ENCODE assay signal across 28 cellular contexts in the genomic region with DNA sequence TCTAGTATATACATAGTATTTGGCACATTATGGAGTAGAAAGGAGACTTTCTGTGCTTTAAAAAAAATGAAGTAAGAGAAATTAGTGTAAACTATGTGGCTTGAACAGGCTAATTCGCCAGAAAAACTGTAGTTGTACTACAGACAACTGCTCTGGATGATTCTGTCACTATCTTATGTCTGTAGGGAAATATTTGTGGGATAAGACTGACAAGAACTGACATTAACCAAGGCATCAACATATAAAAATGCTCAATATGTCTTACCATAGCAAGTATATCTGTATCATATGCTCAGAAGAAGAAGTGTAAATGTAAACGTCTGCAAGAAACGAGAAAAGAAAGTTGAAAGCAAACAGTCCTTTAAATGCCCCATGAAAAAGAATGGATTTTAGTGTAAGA.
"Had no signal": no experiment of that assay in that cellular context is flagged by ENCODE, and none has a peak within 500 bp of the region (broad histone marks: within the 10 kb centered on the region; RNA-seq: fewer than 3 reads in every experiment).

No MANE protein-coding gene starts in this region.

- H3K36me3 ChIP-seq: stomach, suprapubic skin, thoracic aorta, thyroid gland, tibial artery, tibial nerve, transverse colon, upper lobe of left lung, upper lobe of right lung, uterus, vagina had no signal

- H3K36me3 Mint-ChIP-seq: stimulated activated effector memory CD8-positive, alpha-beta T cell treated with anti-CD3 and anti-CD28 coated beads, Interleukin-12 subunit alpha, Interleukin-12 subunit beta, amount 100 ng/mL, for 72 hours; stimulated activated memory B cell treated with anti-CD40 and anti-IgM and Interleukin-4, amounts not matched to agents 10 μg/mL and 1 μg/mL and 100 μg/mL, for 72 hours; stimulated activated naive B cell treated with anti-CD40 and anti-IgM and Interleukin-4, amounts not matched to agents 10 μg/mL and 1 μg/mL and 100 μg/mL, for 72 hours; type B pancreatic cell had no signal

- H3K9me3 ChIP-seq: stomach, testis, thoracic aorta, thyroid gland, tibial artery, tibial nerve, upper lobe of left lung, upper lobe of right lung, uterus, vagina had no signal

- H3K27ac Mint-ChIP-seq: stimulated activated effector memory CD8-positive, alpha-beta T cell treated with anti-CD3 and anti-CD28 coated beads, Interleukin-12 subunit alpha, Interleukin-12 subunit beta, amount 100 ng/mL, for 72 hours; stimulated activated memory B cell treated with anti-CD40 and anti-IgM and Interleukin-4, amounts not matched to agents 10 μg/mL and 1 μg/mL and 100 μg/mL, for 72 hours; stimulated activated naive B cell treated with anti-CD40 and anti-IgM and Interleukin-4, amounts not matched to agents 10 μg/mL and 1 μg/mL and 100 μg/mL, for 72 hours; stimulated activated naive CD8-positive, alpha-beta T cell treated with anti-CD3 and anti-CD28 coated beads, Interleukin-15, amount 100 ng/mL, for 72 hours; stimulated activated naive CD8-positive, alpha-beta T cell treated with anti-CD3 and anti-CD28 coated beads, Interleukin-15, Interleukin-2, amounts not matched to agents 100 ng/mL and 50 ng/mL, for 24 hours; type B pancreatic cell had no signal

- H3K4me1 Mint-ChIP-seq: stimulated activated effector memory CD8-positive, alpha-beta T cell treated with anti-CD3 and anti-CD28 coated beads, Interleukin-12 subunit alpha, Interleukin-12 subunit beta, amount 100 ng/mL, for 72 hours; stimulated activated memory B cell treated with anti-CD40 and anti-IgM and Interleukin-4, amounts not matched to agents 10 μg/mL and 1 μg/mL and 100 μg/mL, for 72 hours; stimulated activated naive B cell treated with anti-CD40 and anti-IgM and Interleukin-4, amounts not matched to agents 10 μg/mL and 1 μg/mL and 100 μg/mL, for 72 hours; stimulated activated naive CD8-positive, alpha-beta T cell treated with anti-CD3 and anti-CD28 coated beads, Interleukin-15, amount 100 ng/mL, for 72 hours had no signal

- H3K27ac ChIP-seq: stomach, suprapubic skin, testis, thoracic aorta, thyroid gland, tibial artery, tibial nerve, transverse colon, upper lobe of left lung, upper lobe of right lung, uterus, vagina had no signal

- DNase-seq: stimulated activated CD4-positive, alpha-beta T cell treated with anti-CD3 and anti-CD28 coated beads, Interleukin-2, amount 100 ng/mL, for 48 hours; stimulated activated CD4-positive, alpha-beta T cell treated with anti-CD3 and anti-CD28 coated beads, Interleukin-4, amount 100 ng/mL, for 1 hour; stimulated activated CD4-positive, alpha-beta T cell treated with anti-CD3 and anti-CD28 coated beads, Interleukin-4, amount 100 ng/mL, for 24 hours; stimulated activated CD4-positive, alpha-beta T cell treated with anti-CD3 and anti-CD28 coated beads, Interleukin-4, amount 100 ng/mL, for 4 hours; stimulated activated CD8-positive, alpha-beta memory T cell treated with anti-CD3 and anti-CD28 coated beads, Interleukin-4, amount 100 ng/mL, for 48 hours; stimulated activated naive B cell treated with anti-CD40 and anti-IgM and Interleukin-4, amounts not matched to agents 10 μg/mL and 1 μg/mL and 100 μg/mL, for 72 hours; stimulated activated naive CD4-positive, alpha-beta T cell; stimulated activated naive CD4-positive, alpha-beta T cell treated with Interleukin-2 at 50 U/mL for 16 hours; stimulated activated naive CD8-positive, alpha-beta T cell treated with anti-CD3 and anti-CD28 coated beads, Interleukin-15, amount 100 ng/mL, for 72 hours; stimulated activated naive CD8-positive, alpha-beta T cell treated with anti-CD3 and anti-CD28 coated beads, Interleukin-15, Interleukin-2, amounts not matched to agents 100 U/mL and 50 U/mL, for 24 hours; stomach; substantia nigra; testis; thyroid gland; tibial artery; transverse colon; trophoblast cell; upper lobe of left lung; upper lobe of right lung; uterus had no signal

- H3K27me3 Mint-ChIP-seq: stimulated activated memory B cell treated with anti-CD40 and anti-IgM and Interleukin-4, amounts not matched to agents 10 μg/mL and 1 μg/mL and 100 μg/mL, for 72 hours; stimulated activated naive B cell treated with anti-CD40 and anti-IgM and Interleukin-4, amounts not matched to agents 10 μg/mL and 1 μg/mL and 100 μg/mL, for 72 hours; stimulated activated naive CD8-positive, alpha-beta T cell treated with anti-CD3 and anti-CD28 coated beads, Interleukin-15, amount 100 ng/mL, for 72 hours; stimulated activated naive CD8-positive, alpha-beta T cell treated with anti-CD3 and anti-CD28 coated beads, Interleukin-15, Interleukin-2, amounts not matched to agents 100 ng/mL and 50 ng/mL, for 24 hours; type B pancreatic cell had no signal

- H3K27me3 ChIP-seq: stomach, suprapubic skin, testis, thyroid gland, tibial artery, tibial nerve, transverse colon, upper lobe of left lung, upper lobe of right lung, uterus, vagina had no signal

- H3K4me3 Mint-ChIP-seq: stimulated activated effector memory CD8-positive, alpha-beta T cell treated with anti-CD3 and anti-CD28 coated beads, Interleukin-12 subunit alpha, Interleukin-12 subunit beta, amount 100 ng/mL, for 72 hours; stimulated activated memory B cell treated with anti-CD40 and anti-IgM and Interleukin-4, amounts not matched to agents 10 μg/mL and 1 μg/mL and 100 μg/mL, for 72 hours; stimulated activated naive B cell treated with anti-CD40 and anti-IgM and Interleukin-4, amounts not matched to agents 10 μg/mL and 1 μg/mL and 100 μg/mL, for 72 hours; stimulated activated naive CD8-positive, alpha-beta T cell treated with anti-CD3 and anti-CD28 coated beads, Interleukin-15, amount 100 ng/mL, for 72 hours; stimulated activated naive CD8-positive, alpha-beta T cell treated with anti-CD3 and anti-CD28 coated beads, Interleukin-15, Interleukin-2, amounts not matched to agents 100 ng/mL and 50 ng/mL, for 24 hours; type B pancreatic cell had no signal

- H3K4me1 ChIP-seq: stomach, suprapubic skin, testis, thyroid gland, tibial artery, tibial nerve, transverse colon, upper lobe of left lung, upper lobe of right lung, uterus, vagina had no signal

- ATAC-seq: stimulated activated effector memory CD8-positive, alpha-beta T cell treated with anti-CD3 and anti-CD28 coated beads, Interleukin-12 subunit alpha, Interleukin-12 subunit beta, amount 100 ng/mL, for 72 hours; stimulated activated memory B cell treated with anti-CD40 and anti-IgM and Interleukin-4, amounts not matched to agents 10 μg/mL and 1 μg/mL and 100 μg/mL, for 72 hours; stimulated activated naive B cell treated with anti-CD40 and anti-IgM and Interleukin-4, amounts not matched to agents 10 μg/mL and 1 μg/mL and 100 μg/mL, for 72 hours; stimulated activated naive CD8-positive, alpha-beta T cell treated with anti-CD3 and anti-CD28 coated beads, Interleukin-15, amount 100 ng/mL, for 72 hours; stimulated activated naive CD8-positive, alpha-beta T cell treated with anti-CD3 and anti-CD28 coated beads, Interleukin-15, Interleukin-2, amounts not matched to agents 100 U/mL and 50 U/mL, for 24 hours; upper lobe of right lung had no signal

- H3K9me3 Mint-ChIP-seq: type B pancreatic cell had no signal

- H3K4me3 ChIP-seq: stomach, suprapubic skin, testis, thoracic aorta, thyroid gland, tibial artery, tibial nerve, transverse colon, upper lobe of left lung, upper lobe of right lung, uterus, vagina had no signal
